ENCODE assay signal across 8 cellular contexts in the genomic region with DNA sequence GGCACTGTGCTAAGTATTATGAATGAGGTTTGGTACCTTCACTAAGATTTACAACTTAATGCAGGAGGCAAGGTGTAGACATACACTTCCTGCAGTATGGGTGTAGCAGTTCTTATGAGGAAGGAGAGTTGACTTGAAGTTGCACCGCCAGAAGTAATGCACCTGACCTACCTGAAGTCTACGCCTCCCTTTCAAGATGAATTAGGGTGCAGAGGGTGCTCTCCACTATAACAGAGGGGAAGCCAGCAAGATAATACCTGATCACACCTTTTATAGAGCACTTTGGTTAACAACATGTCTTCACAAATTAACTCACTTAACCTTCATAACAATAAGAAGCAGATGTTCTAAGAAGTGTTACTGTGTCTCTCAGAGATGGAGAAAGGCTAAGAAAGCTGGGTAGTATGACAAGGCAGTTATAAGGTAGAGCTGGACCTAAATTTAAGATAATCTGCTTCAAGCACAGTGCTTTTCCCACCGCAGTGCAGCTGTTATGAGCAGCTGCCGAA. TPM values are rescaled to one million over a fixed set of nuclear protein-coding genes. Genes with fewer than 3 reads are reported as not detected.
DNase-seq lines count a peak whose midpoint lies in the region; ATAC-seq and TF ChIP-seq lines count a peak whose summit lies in the region.

No MANE protein-coding gene starts in this region.

- H3K27me3 ChIP-seq in adipocyte (replicated peaks; ENCODE audit: control insufficient read depth, insufficient read depth, low read length) (peaks cover 3% of the 10 kb centered on the region), left lung (no peaks in the 10 kb centered on the region), thymus (ENCODE audit: control insufficient read depth, insufficient read depth) (no peaks in the 10 kb centered on the region)

- TF ChIP-seq CTCF in left lung (IDR thresholded peaks at IDR 0.05): no peak

- H3K27me3 Mint-ChIP-seq in activated T-cell treated with anti-CD3 and anti-CD28 coated beads, Interleukin-2, amount 50 U/mL, for 72 hours (ENCODE audit: low read depth): no peaks in the 10 kb centered on the region

- no peaks in the 10 kb centered on the region for H3K36me3 ChIP-seq in adipocyte (ENCODE audit: control insufficient read depth, insufficient read depth, low read length, severe bottlenecking)
- H3K36me3 ChIP-seq in left lung: no peaks in the 10 kb centered on the region
- H3K36me3 ChIP-seq in thymus (ENCODE audit: control insufficient read depth, insufficient read depth): no peaks in the 10 kb centered on the region

- H3K9ac ChIP-seq in adipocyte (ENCODE audit: low read length): peak overlapping the region; percentile 99

- H3K4me1 ChIP-seq in adipocyte (ENCODE audit: control insufficient read depth, insufficient read depth, low read length) (peaks cover 25% of the 10 kb centered on the region), left lung (peaks cover 15 to 38% of the 10 kb centered on the region in 2 donors), thymus (ENCODE audit: control insufficient read depth, insufficient read depth, low read length) (peaks cover 6% of the 10 kb centered on the region)

- no peaks in the 10 kb centered on the region for H3K9me3 ChIP-seq in adipocyte (ENCODE audit: control insufficient read depth, low read length)
- no peaks in the 10 kb centered on the region for H3K9me3 ChIP-seq in left lung
- H3K9me3 ChIP-seq in thymus (ENCODE audit: control insufficient read depth): no peaks in the 10 kb centered on the region

- H3K4me3 Mint-ChIP-seq in activated T-cell treated with anti-CD3 and anti-CD28 coated beads, Interleukin-2, amount 50 U/mL, for 72 hours: peak overlapping the region; percentile 95 to 98

- no peak for ATAC-seq in activated T-cell treated with anti-CD3 and anti-CD28 coated beads, Interleukin-2, amount 50 U/mL, for 72 hours (replicated peaks in 1 of 2)
- ATAC-seq in left lung (no peak), HG02870 (IDR thresholded peaks at IDR 0.05; ENCODE audit: unreplicated experiment) (no peak)

- peak overlapping the region; percentile 95 for H3K27ac Mint-ChIP-seq in activated T-cell treated with anti-CD3 and anti-CD28 coated beads, Interleukin-2, amount 50 U/mL, for 72 hours

- H3K27ac ChIP-seq in left lung (peak overlapping the region; percentile 71 to 94), thymus (ENCODE audit: low read depth) (peak overlapping the region; percentile 98)

- peaks cover 42% of the 10 kb centered on the region for H3K4me1 Mint-ChIP-seq in activated T-cell treated with anti-CD3 and anti-CD28 coated beads, Interleukin-2, amount 50 U/mL, for 72 hours (ENCODE audit: low read depth)

- 41% methylated on average over 4 of the region's 4 CpGs for WGBS in thymus

- intact Hi-C loops in left lung (cut with DNase I): no loop called here

- DNase-seq in activated T-cell treated with anti-CD3 and anti-CD28 coated beads, Interleukin-2, amount 50 U/mL, for 72 hours: no peak
- DNase-seq in activated T-cell treated with anti-CD3 and anti-CD28 coated beads for 4 hours (no peak), adipocyte (ENCODE audit: low read depth) (no peak), left lung (no peak), AG08396 (ENCODE audit: low spot score) (no peak), HK-2 (ENCODE audit: unreplicated experiment) (no peak)

- H3K9me3 Mint-ChIP-seq in activated T-cell treated with anti-CD3 and anti-CD28 coated beads, Interleukin-2, amount 50 U/mL, for 72 hours: no peaks in the 10 kb centered on the region

- H3K4me3 ChIP-seq in adipocyte (ENCODE audit: low read length): peak overlapping the region; percentile 96
- peak overlapping the region; percentile 72 to 85 for H3K4me3 ChIP-seq in left lung
- H3K4me3 ChIP-seq in thymus (ENCODE audit: low read length): peak overlapping the region; percentile 84

- peaks cover 3 to 6% of the 10 kb centered on the region in 2 donors for H3K36me3 Mint-ChIP-seq in activated T-cell treated with anti-CD3 and anti-CD28 coated beads, Interleukin-2, amount 50 U/mL, for 72 hours (ENCODE audit: insufficient read depth in 2 of 2)

RNA-seq across cellular contexts. Expression of gene RAB18, which starts 0.6 kb away (rescaled TPM):
- total RNA-seq in activated T-cell treated with anti-CD3 and anti-CD28 coated beads, Interleukin-2, amount 50 U/mL, for 72 hours: 10 to 100 TPM; 51.7 to 68.5 TPM
- 100 to 1,000 TPM; 101 to 115 TPM for total RNA-seq in left lung
- polyA plus RNA-seq in thymus: 53.6 TPM
